In genomic region chr2:19484736-19485135, GRCh38 we compare ENCODE assay signal across 18 cellular contexts.
DNase-seq lines count a peak whose midpoint lies in the region; ATAC-seq lines count a peak whose summit lies in the region.
"Had no signal": no experiment of that assay in that cellular context is flagged by ENCODE, and none has a peak within 500 bp of the region (broad histone marks: within the 10 kb centered on the region; RNA-seq: fewer than 3 reads in every experiment).

No MANE protein-coding gene starts in this region.

- peak; percentile 51 for ATAC-seq in GM18499 (IDR thresholded peaks at IDR 0.05; ENCODE audit: insufficient read depth, unreplicated experiment)
- ATAC-seq in GM21360 (IDR thresholded peaks at IDR 0.05; ENCODE audit: unreplicated experiment), result peak; percentile 62
- peak; percentile 58 for ATAC-seq in HG02678 (IDR thresholded peaks at IDR 0.05; ENCODE audit: unreplicated experiment)
- peak; percentile 71 for ATAC-seq in HG03354 (IDR thresholded peaks at IDR 0.05; ENCODE audit: poor library complexity, severe bottlenecking, unreplicated experiment)
- ATAC-seq: HCT116; HepG2; left colon; stimulated activated memory B cell treated with anti-CD40 and anti-IgM and Interleukin-4, amounts not matched to agents 10 μg/mL and 1 μg/mL and 100 μg/mL, for 72 hours had no signal

- DNase-seq in dermis blood vessel endothelial cell, result no peak
- no peak for DNase-seq in NCI-H1694 treated with DMSO at 0.1 percent for 48 hours (lab: John Stamatoyannopoulos, UW)
- no peak for DNase-seq in AG20443 (ENCODE audit: low spot score)
- DNase-seq in kidney glomerular epithelial cell (lab: John Stamatoyannopoulos, UW), result no peak
- DNase-seq: activated CD4-positive, alpha-beta T cell treated with anti-CD3 and anti-CD28 coated beads, Interleukin-2, amount 10 ng/mL, durations not matched to agents 7 days and 5 days; activated naive CD4-positive, alpha-beta T cell treated with anti-CD3 and anti-CD28 coated beads, Interleukin-2, amount 50 U/mL, for 16 hours; GDM1; left colon; midbrain; NK-92 treated with Interleukin-12 subunit alpha and Interleukin-12 subunit beta, amount 100 ng/mL, for 24 hours; transverse colon had no signal
